8 cellular contexts compared by ENCODE assay signal in genomic region chr10:22714524-22715289, GRCh38. TPM values are rescaled to one million over a fixed set of nuclear protein-coding genes. Genes with fewer than 3 reads are reported as not detected.
DNase-seq lines count a peak whose midpoint lies in the region; ATAC-seq, FAIRE-seq and TF ChIP-seq lines count a peak whose summit lies in the region.

Gene PIP4K2A, minus strand, starts transcription at chr10:22714578. Its CDS starts 252 bp downstream, at chr10:22714326.

- peak within 1 kb of the TSS; percentile 99 for H2AFZ ChIP-seq in astrocyte (ENCODE audit: low read depth, low read length)

- ATAC-seq in GM21529 (IDR thresholded peaks at IDR 0.05; ENCODE audit: unreplicated experiment) = peak; percentile 73

- H3K4me1 ChIP-seq in ES-I3 (ENCODE audit: insufficient read depth, low read length) (no peaks in the 10 kb centered on the region), astrocyte (ENCODE audit: insufficient read depth, low read length) (peaks cover 15% of the 10 kb centered on the region), rectal smooth muscle tissue (ENCODE audit: control insufficient read depth, insufficient read depth, low read length) (peaks cover 6% of the 10 kb centered on the region), uterus (peaks cover 0 to 13% of the 10 kb centered on the region in 2 donors)

- H3K27ac ChIP-seq in astrocyte (ENCODE audit: low read depth, low read length) (peak within 1 kb of the TSS; percentile 81), rectal smooth muscle tissue (ENCODE audit: low read depth, low read length) (peak within 1 kb of the TSS; percentile 81), uterus (peak within 1 kb of the TSS; percentile 79 to 83)

- peaks cover 15% of the 10 kb centered on the region for H3K4me1 Mint-ChIP-seq in astrocyte (ENCODE audit: low read depth, unreplicated experiment)

- no peaks in the 10 kb centered on the region for H3K36me3 ChIP-seq in ES-I3 (ENCODE audit: insufficient read depth, low read length)
- no peaks in the 10 kb centered on the region for H3K36me3 ChIP-seq in astrocyte (ENCODE audit: insufficient read depth, low read length)
- no peaks in the 10 kb centered on the region for H3K36me3 ChIP-seq in rectal smooth muscle tissue (ENCODE audit: control insufficient read depth, insufficient read depth, low read length)
- H3K36me3 ChIP-seq in uterus = no peaks in the 10 kb centered on the region

- H3K79me2 ChIP-seq in astrocyte (ENCODE audit: insufficient read depth, low read length) = peaks cover 44% of the 10 kb centered on the region

- peak; percentile 70 for DNase-seq in T-helper 22 cell (ENCODE audit: low read depth)
- DNase-seq in astrocyte (ENCODE audit: low read depth) = peak; percentile 46
- DNase-seq in hepatic stellate cell (ENCODE audit: low spot score) = peak; percentile 76
- peak; percentile 51 to 66 for DNase-seq in uterus

- TF ChIP-seq POLR2A in uterus (IDR thresholded peaks at IDR 0.05) = peak; percentile 60 to 61

- H3K9me3 ChIP-seq in ES-I3 (ENCODE audit: control insufficient read depth, insufficient read depth, low read length) (no peaks in the 10 kb centered on the region), astrocyte (ENCODE audit: insufficient read depth, low read depth, low read length) (no peaks in the 10 kb centered on the region), uterus (no peaks in the 10 kb centered on the region)

- TF ChIP-seq CTCF in astrocyte (IDR thresholded peaks at IDR 0.05; ENCODE audit: insufficient read depth, low read depth, low read length) = no peak
- TF ChIP-seq CTCF in uterus (IDR thresholded peaks at IDR 0.05) = no peak

- TF ChIP-seq EP300 in Ishikawa (IDR thresholded peaks at IDR 0.05; ENCODE audit: borderline replicate concordance) = no peak

- FAIRE-seq in astrocyte (lab: Jason Lieb, UNC) = no peak

- intact Hi-C loops in uterus (cut with DNase I; ENCODE audit: low total_unique reads) = no loop called here

- H3K4me3 ChIP-seq in astrocyte (ENCODE audit: insufficient read depth, low read depth, low read length) = peak within 1 kb of the TSS; percentile 92
- H3K4me3 ChIP-seq in rectal smooth muscle tissue (ENCODE audit: low read length) = peak within 1 kb of the TSS; percentile 98
- H3K4me3 ChIP-seq in uterus = peak within 1 kb of the TSS; percentile 71 to 78

- no peaks in the 10 kb centered on the region for H3K27me3 ChIP-seq in astrocyte (ENCODE audit: insufficient read depth, low read length)
- no peaks in the 10 kb centered on the region for H3K27me3 ChIP-seq in rectal smooth muscle tissue (ENCODE audit: control insufficient read depth, insufficient read depth, low read length)
- no peaks in the 10 kb centered on the region for H3K27me3 ChIP-seq in uterus

- H3K36me3 Mint-ChIP-seq in astrocyte (ENCODE audit: low read depth, unreplicated experiment) = no peaks in the 10 kb centered on the region

- peak within 1 kb of the TSS; percentile 87 for H3K4me3 Mint-ChIP-seq in astrocyte (ENCODE audit: unreplicated experiment)

- no peaks in the 10 kb centered on the region for H3K27me3 Mint-ChIP-seq in astrocyte (ENCODE audit: low read depth, unreplicated experiment)

- no peak for TF ChIP-seq RAD21 in Ishikawa (IDR thresholded peaks at IDR 0.05; ENCODE audit: low read depth)

- peak within 1 kb of the TSS; percentile 77 for H3K27ac Mint-ChIP-seq in astrocyte (ENCODE audit: unreplicated experiment)

- peak within 1 kb of the TSS; percentile 58 for H3K9ac ChIP-seq in ES-I3 (ENCODE audit: low read depth, low read length)
- H3K9ac ChIP-seq in astrocyte (ENCODE audit: low read length) = peak within 1 kb of the TSS; percentile 81
- H3K9ac ChIP-seq in rectal smooth muscle tissue (ENCODE audit: low read length) = peak within 1 kb of the TSS; percentile 86

- H3K4me2 ChIP-seq in astrocyte (ENCODE audit: low read length) = peak within 1 kb of the TSS; percentile 92

- H3K9me3 Mint-ChIP-seq in astrocyte (ENCODE audit: unreplicated experiment) = no peaks in the 10 kb centered on the region

- peaks cover 33% of the 10 kb centered on the region for H4K20me1 ChIP-seq in astrocyte (ENCODE audit: insufficient read depth, low read length)

TF ChIP-seq in Ishikawa, 13 proteins besides CTCF, POLR2A, EP300 and RAD21:
- no peak for TF ChIP-seq FOXM1 (IDR thresholded peaks at IDR 0.05; ENCODE audit: borderline replicate concordance, low read depth)
- TF ChIP-seq MAX (IDR thresholded peaks at IDR 0.05) = peak; percentile 84

RNA-seq across cellular contexts. Expression of gene PIP4K2A, which starts in this region (rescaled TPM):
- total RNA-seq in astrocyte (36.8 and 37.9 TPM in 2 replicates), uterus (10 to 100 TPM; 17.4 to 42.4 (median 22.0) TPM)

Comparison
In these comparisons a context has a peak if more than half of its experiments do, and no peak if none do; other contexts are left out.
1. Peak in every context shown above with its lines: DNase-seq, ATAC-seq, H3K4me3 ChIP-seq and H3K27ac ChIP-seq.